Comparison of ENCODE assay signal across 8 cellular contexts in genomic region chr1:29124366-29125236, GRCh38.
DNase-seq lines count a peak whose midpoint lies in the region; ATAC-seq and TF ChIP-seq lines count a peak whose summit lies in the region.

No MANE protein-coding gene starts in this region.

- H3K4me2 ChIP-seq in KMS-11 = peak overlapping the region; percentile 64

- H3K36me3 ChIP-seq in KMS-11 (ENCODE audit: insufficient read depth) = no peaks in the 10 kb centered on the region

- H3K4me3 Mint-ChIP-seq in memory B cell = peak overlapping the region; percentile 84

- DNase-seq in CMK (ENCODE audit: low read depth) (peak; percentile 37), ecto neural progenitor cell (ENCODE audit: low spot score) (peak; percentile 85), memory B cell (ENCODE audit: low spot score in 2 of 2) (peak; percentile 34 to 59)
- peak; percentile 75 to 81 for DNase-seq in activated CD4-positive, alpha-beta T cell treated with anti-CD3 and anti-CD28 coated beads, Interleukin-2, amount 50 U/mL, for 48 hours
- peak; percentile 7 to 19 for DNase-seq in stimulated activated CD8-positive, alpha-beta memory T cell treated with anti-CD3 and anti-CD28 coated beads, Interleukin-2, amount 100 ng/mL, for 1 hour (ENCODE audit: low read depth in 2 of 2)

- H3K4me1 ChIP-seq in KMS-11 (ENCODE audit: low read depth, poor library complexity, severe bottlenecking) = no peaks in the 10 kb centered on the region

- ATAC-seq in memory B cell (ENCODE audit: low read depth) (peak; percentile 31), HG02610 (IDR thresholded peaks at IDR 0.05; ENCODE audit: unreplicated experiment) (no peak), HG03280 (IDR thresholded peaks at IDR 0.05; ENCODE audit: unreplicated experiment) (no peak)

- H3K9ac ChIP-seq in KMS-11 = peak overlapping the region; percentile 47

- no peaks in the 10 kb centered on the region for H3K9me3 Mint-ChIP-seq in memory B cell

- peaks cover 3% of the 10 kb centered on the region for H3K36me3 Mint-ChIP-seq in memory B cell

- H3K4me1 Mint-ChIP-seq in memory B cell = peaks cover 15% of the 10 kb centered on the region

- peak overlapping the region; percentile 78 for H2AFZ ChIP-seq in KMS-11 (ENCODE audit: low read depth)

- no peaks in the 10 kb centered on the region for H3K79me2 ChIP-seq in KMS-11 (ENCODE audit: insufficient read depth, low read depth)

- no peak overlapping the region for H3K4me3 ChIP-seq in KMS-11 (IDR thresholded peaks at IDR 0.05; ENCODE audit: insufficient read depth, low read depth, low read length)

- H3K27me3 Mint-ChIP-seq in memory B cell = peaks cover 10% of the 10 kb centered on the region

- H4K20me1 ChIP-seq in KMS-11 (ENCODE audit: insufficient read depth) = no peaks in the 10 kb centered on the region

- TF ChIP-seq CTCF in KMS-11 (conservative IDR thresholded peaks at IDR 0.05; ENCODE audit: low read depth, low read length) = no peak

- no peaks in the 10 kb centered on the region for H3K27me3 ChIP-seq in KMS-11 (ENCODE audit: insufficient read depth, low read depth)

- H3K27ac ChIP-seq in KMS-11 = no peak overlapping the region

- H3K27ac Mint-ChIP-seq in memory B cell = no peak overlapping the region

Comparison
In these comparisons a context has a peak if more than half of its experiments do, and no peak if none do; other contexts are left out.
1. DNase-seq: peak in every context shown above with its lines; median percentile 85 in ecto neural progenitor cell; 78 in activated CD4-positive, alpha-beta T cell treated with anti-CD3 and anti-CD28 coated beads, Interleukin-2, amount 50 U/mL, for 48 hours; 46 in memory B cell; 37 in CMK; 13 in stimulated activated CD8-positive, alpha-beta memory T cell treated with anti-CD3 and anti-CD28 coated beads, Interleukin-2, amount 100 ng/mL, for 1 hour.